ENCODE assay signal across 9 cellular contexts in genomic region chr1:232943679-232944252, GRCh38. TPM values are rescaled to one million over a fixed set of nuclear protein-coding genes. Genes with fewer than 3 reads are reported as not detected.
DNase-seq lines count a peak whose midpoint lies in the region; ATAC-seq and TF ChIP-seq lines count a peak whose summit lies in the region.
"Had no signal": no experiment of that assay in that cellular context is flagged by ENCODE, and none has a peak within 500 bp of the region (broad histone marks: within the 10 kb centered on the region; RNA-seq: fewer than 3 reads in every experiment).

No MANE protein-coding gene starts in this region.

- peak; percentile 25 for DNase-seq in activated naive CD4-positive, alpha-beta T cell treated with anti-CD3 and anti-CD28 coated beads for 36 hours
- DNase-seq in activated naive CD4-positive, alpha-beta T cell treated with anti-CD3 and anti-CD28 coated beads, Interleukin-2, amount 10 ng/mL, durations not matched to agents 7 days and 5 days = no peak
- peak in 1 of 2 donors; percentile 39 for DNase-seq in activated naive CD4-positive, alpha-beta T cell treated with anti-CD3 and anti-CD28 coated beads, Interleukin-2, amount 50 U/mL, for 72 hours (ENCODE audit: low spot score in 2 of 2)
- DNase-seq in SK-N-DZ (ENCODE audit: low spot score) (no peak), osteocyte (ENCODE audit: extremely low spot score, unreplicated experiment) (no peak), NCI-H1417 (lab: John Stamatoyannopoulos, UW) (no peak)
- DNase-seq: MG63 had no signal

- no peak for TF ChIP-seq CTCF in osteocyte (IDR thresholded peaks at IDR 0.05)

- intact Hi-C loops in activated naive CD4-positive, alpha-beta T cell treated with anti-CD3 and anti-CD28 coated beads for 36 hours (cut with micrococcal nuclease) = no loop called here

- H3K9me3 Mint-ChIP-seq in activated naive CD4-positive, alpha-beta T cell treated with anti-CD3 and anti-CD28 coated beads for 36 hours = no peaks in the 10 kb centered on the region
- H3K9me3 Mint-ChIP-seq in activated naive CD4-positive, alpha-beta T cell treated with anti-CD3 and anti-CD28 coated beads, Interleukin-2, amount 10 ng/mL, durations not matched to agents 7 days and 5 days = no peaks in the 10 kb centered on the region
- peaks cover 5 to 17% of the 10 kb centered on the region in 2 donors for H3K9me3 Mint-ChIP-seq in activated naive CD4-positive, alpha-beta T cell treated with anti-CD3 and anti-CD28 coated beads, Interleukin-2, amount 50 U/mL, for 72 hours
- H3K9me3 Mint-ChIP-seq in stimulated activated naive CD8-positive, alpha-beta T cell treated with anti-CD3 and anti-CD28 coated beads, Interleukin-15, Interleukin-2, amounts not matched to agents 100 ng/mL and 50 ng/mL, for 24 hours = peaks cover 4% of the 10 kb centered on the region
- H3K9me3 Mint-ChIP-seq in osteocyte (ENCODE audit: unreplicated experiment) = peaks cover 3% of the 10 kb centered on the region

- no peaks in the 10 kb centered on the region for H3K36me3 Mint-ChIP-seq in activated naive CD4-positive, alpha-beta T cell treated with anti-CD3 and anti-CD28 coated beads for 36 hours (ENCODE audit: low read depth)
- H3K36me3 Mint-ChIP-seq in activated naive CD4-positive, alpha-beta T cell treated with anti-CD3 and anti-CD28 coated beads, Interleukin-2, amount 10 ng/mL, durations not matched to agents 7 days and 5 days = no peaks in the 10 kb centered on the region
- peaks cover 0 to 13% of the 10 kb centered on the region in 2 donors for H3K36me3 Mint-ChIP-seq in activated naive CD4-positive, alpha-beta T cell treated with anti-CD3 and anti-CD28 coated beads, Interleukin-2, amount 50 U/mL, for 72 hours
- no peaks in the 10 kb centered on the region for H3K36me3 Mint-ChIP-seq in stimulated activated naive CD8-positive, alpha-beta T cell treated with anti-CD3 and anti-CD28 coated beads, Interleukin-15, Interleukin-2, amounts not matched to agents 100 ng/mL and 50 ng/mL, for 24 hours (ENCODE audit: low read depth)
- no peaks in the 10 kb centered on the region for H3K36me3 Mint-ChIP-seq in osteocyte (ENCODE audit: unreplicated experiment)

- H3K27ac Mint-ChIP-seq in activated naive CD4-positive, alpha-beta T cell treated with anti-CD3 and anti-CD28 coated beads for 36 hours = peak overlapping the region; percentile 6
- no peak overlapping the region for H3K27ac Mint-ChIP-seq in activated naive CD4-positive, alpha-beta T cell treated with anti-CD3 and anti-CD28 coated beads, Interleukin-2, amount 10 ng/mL, durations not matched to agents 7 days and 5 days
- peak overlapping the region; percentile 87 to 91 for H3K27ac Mint-ChIP-seq in activated naive CD4-positive, alpha-beta T cell treated with anti-CD3 and anti-CD28 coated beads, Interleukin-2, amount 50 U/mL, for 72 hours
- peak overlapping the region; percentile 97 for H3K27ac Mint-ChIP-seq in stimulated activated naive CD8-positive, alpha-beta T cell treated with anti-CD3 and anti-CD28 coated beads, Interleukin-15, Interleukin-2, amounts not matched to agents 100 ng/mL and 50 ng/mL, for 24 hours
- no peak overlapping the region for H3K27ac Mint-ChIP-seq in osteocyte (ENCODE audit: unreplicated experiment)

- peaks cover 3% of the 10 kb centered on the region for H3K27me3 Mint-ChIP-seq in activated naive CD4-positive, alpha-beta T cell treated with anti-CD3 and anti-CD28 coated beads for 36 hours (ENCODE audit: low read depth)
- no peaks in the 10 kb centered on the region for H3K27me3 Mint-ChIP-seq in activated naive CD4-positive, alpha-beta T cell treated with anti-CD3 and anti-CD28 coated beads, Interleukin-2, amount 10 ng/mL, durations not matched to agents 7 days and 5 days
- H3K27me3 Mint-ChIP-seq in stimulated activated naive CD8-positive, alpha-beta T cell treated with anti-CD3 and anti-CD28 coated beads, Interleukin-15, Interleukin-2, amounts not matched to agents 100 ng/mL and 50 ng/mL, for 24 hours = no peaks in the 10 kb centered on the region
- peaks cover 3% of the 10 kb centered on the region for H3K27me3 Mint-ChIP-seq in osteocyte (ENCODE audit: unreplicated experiment)

- CTCF ChIA-PET in activated naive CD4-positive, alpha-beta T cell treated with anti-CD3 and anti-CD28 coated beads for 36 hours (lab: Charles Lee) = no interaction called here
- CTCF ChIA-PET in activated naive CD4-positive, alpha-beta T cell treated with anti-CD3 and anti-CD28 coated beads, Interleukin-2, amount 10 ng/mL, durations not matched to agents 7 days and 5 days (lab: Charles Lee) = interaction anchor here (1.5 kb wide), 1 partner anchor 16 kb away, joined by 3 read pairs; no protein-coding TSS in a partner anchor

- peak; percentile 50 for ATAC-seq in HG02973 (IDR thresholded peaks at IDR 0.05; ENCODE audit: unreplicated experiment)
- ATAC-seq in activated naive CD4-positive, alpha-beta T cell treated with anti-CD3 and anti-CD28 coated beads, Interleukin-2, amount 50 U/mL, for 72 hours = peak; percentile 69 to 78

- peaks cover 13% of the 10 kb centered on the region for H3K4me1 Mint-ChIP-seq in activated naive CD4-positive, alpha-beta T cell treated with anti-CD3 and anti-CD28 coated beads for 36 hours (ENCODE audit: low read depth)
- H3K4me1 Mint-ChIP-seq in activated naive CD4-positive, alpha-beta T cell treated with anti-CD3 and anti-CD28 coated beads, Interleukin-2, amount 10 ng/mL, durations not matched to agents 7 days and 5 days = peaks cover 15% of the 10 kb centered on the region
- peaks cover 49% of the 10 kb centered on the region for H3K4me1 Mint-ChIP-seq in stimulated activated naive CD8-positive, alpha-beta T cell treated with anti-CD3 and anti-CD28 coated beads, Interleukin-15, Interleukin-2, amounts not matched to agents 100 ng/mL and 50 ng/mL, for 24 hours (ENCODE audit: low read depth)
- no peaks in the 10 kb centered on the region for H3K4me1 Mint-ChIP-seq in osteocyte (ENCODE audit: unreplicated experiment)

- no peak overlapping the region for H3K4me3 Mint-ChIP-seq in activated naive CD4-positive, alpha-beta T cell treated with anti-CD3 and anti-CD28 coated beads for 36 hours
- H3K4me3 Mint-ChIP-seq in activated naive CD4-positive, alpha-beta T cell treated with anti-CD3 and anti-CD28 coated beads, Interleukin-2, amount 10 ng/mL, durations not matched to agents 7 days and 5 days = no peak overlapping the region
- peak overlapping the region; percentile 56 for H3K4me3 Mint-ChIP-seq in stimulated activated naive CD8-positive, alpha-beta T cell treated with anti-CD3 and anti-CD28 coated beads, Interleukin-15, Interleukin-2, amounts not matched to agents 100 ng/mL and 50 ng/mL, for 24 hours
- no peak overlapping the region for H3K4me3 Mint-ChIP-seq in osteocyte (ENCODE audit: unreplicated experiment)

RNA-seq across cellular contexts. Expression of gene NTPCR, which starts 6.6 kb away (rescaled TPM):
- total RNA-seq in activated naive CD4-positive, alpha-beta T cell treated with anti-CD3 and anti-CD28 coated beads for 36 hours = 10 to 100 TPM; 53.1 TPM
- total RNA-seq in activated naive CD4-positive, alpha-beta T cell treated with anti-CD3 and anti-CD28 coated beads, Interleukin-2, amount 50 U/mL, for 72 hours = 10 to 100 TPM; 59.0 to 85.4 TPM
- polyA plus RNA-seq in SK-N-DZ (2014; cell fraction: cytosol; rRNA removed) = 54.2 and 68.1 TPM in 2 replicates
- polyA plus RNA-seq in SK-N-DZ (2014; cell fraction: nucleus; rRNA removed) = 34.2 and 38.7 TPM in 2 replicates
- total RNA-seq in osteocyte = 28.3 and 29.6 TPM in 2 replicates

Comparison
In these comparisons a context has a peak if more than half of its experiments do, and no peak if none do; other contexts are left out.
1. H3K27ac Mint-ChIP-seq: peak in activated naive CD4-positive, alpha-beta T cell treated with anti-CD3 and anti-CD28 coated beads for 36 hours (single experiment), activated naive CD4-positive, alpha-beta T cell treated with anti-CD3 and anti-CD28 coated beads, Interleukin-2, amount 50 U/mL, for 72 hours (2 of 2) and stimulated activated naive CD8-positive, alpha-beta T cell treated with anti-CD3 and anti-CD28 coated beads, Interleukin-15, Interleukin-2, amounts not matched to agents 100 ng/mL and 50 ng/mL, for 24 hours (single experiment); none in activated naive CD4-positive, alpha-beta T cell treated with anti-CD3 and anti-CD28 coated beads, Interleukin-2, amount 10 ng/mL, durations not matched to agents 7 days and 5 days (single experiment) and osteocyte (single experiment).